In genomic region chr6:108847738-108848115, GRCh38 we compare ENCODE assay signal across 8 cellular contexts. TPM values are rescaled to one million over a fixed set of nuclear protein-coding genes. Genes with fewer than 3 reads are reported as not detected.
A peak's percentile ranks its signal among the peaks of the same experiment; 100 is the strongest.
DNase-seq lines count a peak whose midpoint lies in the region; ATAC-seq lines count a peak whose summit lies in the region.

No MANE protein-coding gene starts in this region.

- H3K27ac ChIP-seq in BLaER1 treated with 17β-estradiol and CSF1 and Interleukin-3, amounts not matched to agents 10 nM and 100 nM, result peak overlapping the region in 10 of 11 experiments; percentile 41 to 87 (median 58); a peak in 14 of 22 replicates
- H3K27ac ChIP-seq in cingulate gyrus (ENCODE audit: low read depth, low read length), result peak overlapping the region; percentile 81

- H3K9me3 Mint-ChIP-seq in naive thymus-derived CD8-positive, alpha-beta T cell, result no peaks in the 10 kb centered on the region

- ATAC-seq in naive thymus-derived CD8-positive, alpha-beta T cell, result peak; percentile 4 to 13
- ATAC-seq in GM19397 (IDR thresholded peaks at IDR 0.05; ENCODE audit: unreplicated experiment) (no peak), GM21825 (IDR thresholded peaks at IDR 0.05; ENCODE audit: unreplicated experiment) (no peak)

- H3K4me3 ChIP-seq in BLaER1 treated with 17β-estradiol and CSF1 and Interleukin-3, amounts not matched to agents 10 nM and 100 nM, result peak overlapping the region; percentile 65 to 85 (median 78)

- POLR2A ChIA-PET in naive thymus-derived CD8-positive, alpha-beta T cell (lab: Charles Lee), result interaction anchor here (0.9 to 2.4 kb wide), 6 partner anchors 9 to 289 kb away, joined by 3 to 11 read pairs (median 6); partner anchors contain the start of genes CEP57L1 and SESN1

- H3K4me3 Mint-ChIP-seq in naive thymus-derived CD8-positive, alpha-beta T cell, result peak overlapping the region; percentile 84 to 92 (median 90)

- DNase-seq in NCI-H146 (lab: John Stamatoyannopoulos, UW) (peak; percentile 48), NCI-H446 (lab: John Stamatoyannopoulos, UW) (no peak)
- no peak for DNase-seq in naive thymus-derived CD8-positive, alpha-beta T cell
- no peak for DNase-seq in stimulated activated naive CD4-positive, alpha-beta T cell (lab: John Stamatoyannopoulos, UW)

- H3K4me1 ChIP-seq in BLaER1 treated with 17β-estradiol and CSF1 and Interleukin-3, amounts not matched to agents 10 nM and 100 nM, result peaks cover 13 to 90% (median 31%) of the 10 kb centered on the region in 10 experiments

- peak overlapping the region; percentile 79 to 99 (median 93) for H3K4me2 ChIP-seq in BLaER1 treated with 17β-estradiol and CSF1 and Interleukin-3, amounts not matched to agents 10 nM and 100 nM

- no peaks in the 10 kb centered on the region for H4K20me1 ChIP-seq in BLaER1 treated with 17β-estradiol and CSF1 and Interleukin-3, amounts not matched to agents 10 nM and 100 nM

- H3K27me3 Mint-ChIP-seq in naive thymus-derived CD8-positive, alpha-beta T cell, result no peaks in the 10 kb centered on the region

- H3K27me3 ChIP-seq in BLaER1 treated with 17β-estradiol and CSF1 and Interleukin-3, amounts not matched to agents 10 nM and 100 nM, result no peaks in the 10 kb centered on the region

- H3K36me3 Mint-ChIP-seq in naive thymus-derived CD8-positive, alpha-beta T cell, result no peaks in the 10 kb centered on the region

- H3K4me1 Mint-ChIP-seq in naive thymus-derived CD8-positive, alpha-beta T cell, result peaks cover 10 to 33% (median 15%) of the 10 kb centered on the region in 4 donors

- peak overlapping the region; percentile 70 to 95 (median 91) for H3K27ac Mint-ChIP-seq in naive thymus-derived CD8-positive, alpha-beta T cell

- no peaks in the 10 kb centered on the region for H3K36me3 ChIP-seq in BLaER1 treated with 17β-estradiol and CSF1 and Interleukin-3, amounts not matched to agents 10 nM and 100 nM

- H3K9ac ChIP-seq in BLaER1 treated with 17β-estradiol and CSF1 and Interleukin-3, amounts not matched to agents 10 nM and 100 nM, result peak overlapping the region; percentile 59 to 86 (median 78)

- H3K9me3 ChIP-seq in BLaER1 treated with 17β-estradiol and CSF1 and Interleukin-3, amounts not matched to agents 10 nM and 100 nM (replicated peaks in 1 of 11), result no peaks in the 10 kb centered on the region

RNA-seq across cellular contexts. Expression of gene ARMC2, which starts 0.5 kb away (rescaled TPM):
- 1 to 10 TPM; 7.6 to 9.4 TPM for total RNA-seq in naive thymus-derived CD8-positive, alpha-beta T cell
- 1 to 10 TPM; 2.4 to 4.9 (median 2.8) TPM for polyA plus RNA-seq in naive thymus-derived CD8-positive, alpha-beta T cell

Comparison
In these comparisons a context has a peak if more than half of its experiments do, and no peak if none do; other contexts are left out.
1. ATAC-seq: peak in naive thymus-derived CD8-positive, alpha-beta T cell (2 of 2); none in GM19397 (single experiment) and GM21825 (single experiment).